ENCODE assay signal across 12 cellular contexts in genomic region chr6:21522773-21523490, GRCh38.
A peak's percentile ranks its signal among the peaks of the same experiment; 100 is the strongest.
DNase-seq lines count a peak whose midpoint lies in the region; ATAC-seq and TF ChIP-seq lines count a peak whose summit lies in the region.
"Had no signal": no experiment of that assay in that cellular context is flagged by ENCODE, and none has a peak within 500 bp of the region (broad histone marks: within the 10 kb centered on the region; RNA-seq: fewer than 3 reads in every experiment).

No MANE protein-coding gene starts in this region.

- H3K9me3 Mint-ChIP-seq in activated naive CD4-positive, alpha-beta T cell treated with anti-CD3 and anti-CD28 coated beads for 36 hours: no peaks in the 10 kb centered on the region
- H3K9me3 Mint-ChIP-seq: naive B cell had no signal

- DNase-seq in DND-41 (no peak), LHCN-M2 (ENCODE audit: low read depth) (peak; percentile 6), SJCRH30 (peak; percentile 4 to 20), left kidney (ENCODE audit: low read depth, low spot score) (peak; percentile 80)
- DNase-seq in activated naive CD4-positive, alpha-beta T cell treated with anti-CD3 and anti-CD28 coated beads for 36 hours: no peak
- DNase-seq: activated effector memory CD4-positive, alpha-beta T cell treated with anti-CD3 and anti-CD28 coated beads, Interleukin-2, amount 50 U/mL, for 16 hours; cortex of kidney; naive B cell; stimulated activated CD4-positive, alpha-beta T cell treated with anti-CD3 and anti-CD28 coated beads, Interleukin-4, amount 100 ng/mL, for 1 hour had no signal

- no peaks in the 10 kb centered on the region for H3K79me2 ChIP-seq in DND-41 (ENCODE audit: insufficient read depth, low read length)

- H2AFZ ChIP-seq in DND-41 (ENCODE audit: low read depth, low read length): no peak overlapping the region

- intact Hi-C loops in activated naive CD4-positive, alpha-beta T cell treated with anti-CD3 and anti-CD28 coated beads for 36 hours (cut with micrococcal nuclease): no loop called here

- H3K4me2 ChIP-seq in DND-41 (ENCODE audit: insufficient read depth, low read length): no peak overlapping the region

- CTCF ChIA-PET in activated naive CD4-positive, alpha-beta T cell treated with anti-CD3 and anti-CD28 coated beads for 36 hours (lab: Charles Lee): interaction anchor here (0.7 kb wide), 1 partner anchor 959 kb away, joined by 5 read pairs; no protein-coding TSS in a partner anchor

- H3K36me3 Mint-ChIP-seq in activated naive CD4-positive, alpha-beta T cell treated with anti-CD3 and anti-CD28 coated beads for 36 hours (ENCODE audit: low read depth): no peaks in the 10 kb centered on the region
- H3K36me3 Mint-ChIP-seq: naive B cell had no signal

- H3K9me3 ChIP-seq in DND-41 (ENCODE audit: insufficient read depth, low read length, severe bottlenecking) (no peaks in the 10 kb centered on the region), SJCRH30 (replicated peaks) (no peaks in the 10 kb centered on the region)

- H3K4me1 ChIP-seq in DND-41 (ENCODE audit: insufficient read depth, low read length) (no peaks in the 10 kb centered on the region), SJCRH30 (no peaks in the 10 kb centered on the region)

- no peaks in the 10 kb centered on the region for H3K4me1 Mint-ChIP-seq in activated naive CD4-positive, alpha-beta T cell treated with anti-CD3 and anti-CD28 coated beads for 36 hours (ENCODE audit: low read depth)
- H3K4me1 Mint-ChIP-seq: naive B cell had no signal

- no peaks in the 10 kb centered on the region for H4K20me1 ChIP-seq in DND-41 (ENCODE audit: insufficient read depth, low read length)

- no peak overlapping the region for H3K9ac ChIP-seq in DND-41 (ENCODE audit: low read depth, low read length)

- no peak overlapping the region for H3K4me3 Mint-ChIP-seq in activated naive CD4-positive, alpha-beta T cell treated with anti-CD3 and anti-CD28 coated beads for 36 hours
- H3K4me3 Mint-ChIP-seq: naive B cell had no signal

- H3K27me3 Mint-ChIP-seq in activated naive CD4-positive, alpha-beta T cell treated with anti-CD3 and anti-CD28 coated beads for 36 hours (ENCODE audit: low read depth): peaks cover 4% of the 10 kb centered on the region

- H3K36me3 ChIP-seq in DND-41 (ENCODE audit: insufficient read depth, low read length) (no peaks in the 10 kb centered on the region), SJCRH30 (no peaks in the 10 kb centered on the region)

- no peaks in the 10 kb centered on the region for H3K27me3 ChIP-seq in DND-41 (ENCODE audit: insufficient read depth, low read length, poor library complexity)
- no peaks in the 10 kb centered on the region for H3K27me3 ChIP-seq in SJCRH30

- H3K27ac ChIP-seq in DND-41 (ENCODE audit: low read length) (no peak overlapping the region), SJCRH30 (no peak overlapping the region)

- ATAC-seq in DND-41 (ENCODE audit: insufficient read depth, low read depth) (peak; percentile 53; the same call in 1 of the 3 replicates), HG02763 (IDR thresholded peaks at IDR 0.05; ENCODE audit: unreplicated experiment) (no peak), HG03039 (IDR thresholded peaks at IDR 0.05; ENCODE audit: unreplicated experiment) (no peak), HG02885 (IDR thresholded peaks at IDR 0.05; ENCODE audit: poor library complexity, unreplicated experiment) (no peak)

- no peak overlapping the region for H3K27ac Mint-ChIP-seq in activated naive CD4-positive, alpha-beta T cell treated with anti-CD3 and anti-CD28 coated beads for 36 hours

- peak; percentile 41 for TF ChIP-seq CTCF in DND-41 (IDR thresholded peaks at IDR 0.05; ENCODE audit: borderline replicate concordance, extremely low read depth, low read length, poor library complexity, severe bottlenecking)

- H3K4me3 ChIP-seq in DND-41 (ENCODE audit: low read depth in 1 of 2, low read length in 2 of 2) (no peak overlapping the region), SJCRH30 (no peak overlapping the region)

Comparison
In these comparisons a context has a peak if more than half of its experiments do, and no peak if none do; other contexts are left out.
1. DNase-seq: peak in LHCN-M2 (single experiment), SJCRH30 (2 of 2) and left kidney (single experiment); none in DND-41 (single experiment) and activated naive CD4-positive, alpha-beta T cell treated with anti-CD3 and anti-CD28 coated beads for 36 hours (single experiment).